26 cellular contexts compared by ENCODE assay signal in genomic region chr4:150115851-150116250, GRCh38. TPM values are rescaled to one million over a fixed set of nuclear protein-coding genes. Genes with fewer than 3 reads are reported as not detected.
"Had no signal": no experiment of that assay in that cellular context is flagged by ENCODE, and none has a peak within 500 bp of the region (broad histone marks: within the 10 kb centered on the region; RNA-seq: fewer than 3 reads in every experiment).

No MANE protein-coding gene starts in this region.

- H3K27me3 ChIP-seq: body of pancreas, hepatocyte, pancreas, tibial artery had no signal

- H2AFZ ChIP-seq: hepatocyte had no signal

- H3K79me2 ChIP-seq: hepatocyte had no signal

- H3K4me2 ChIP-seq: hepatocyte had no signal

- H3K36me3 ChIP-seq: pancreas, tibial artery had no signal

- H3K4me3 ChIP-seq: body of pancreas, hepatocyte, mucosa of descending colon, pancreas, tibial artery had no signal

- H3K9me3 ChIP-seq: body of pancreas, mucosa of descending colon, pancreas had no signal

- DNase-seq: activated CD4-positive, alpha-beta memory T cell treated with anti-CD3 and anti-CD28 coated beads, Interleukin-2, amount 10 ng/mL, durations not matched to agents 7 days and 5 days; activated CD4-positive, alpha-beta T cell treated with anti-CD3 and anti-CD28 coated beads, Interleukin-2, amount 10 ng/mL, durations not matched to agents 24 days and 14 days; activated CD8-positive, alpha-beta memory T cell treated with anti-CD3 and anti-CD28 coated beads, Interleukin-2, amount 10 ng/mL, durations not matched to agents 7 days and 5 days; activated gamma-delta T cell; activated naive CD4-positive, alpha-beta T cell treated with anti-CD3 and anti-CD28 coated beads, Interleukin-2, amount 50 U/mL, for 16 hours; activated naive CD8-positive, alpha-beta T cell treated with anti-CD3 and anti-CD28 coated beads, Interleukin-2, amount 50 U/mL, for 24 hours; body of pancreas; central memory CD4-positive, alpha-beta T cell; effector memory CD4-positive, alpha-beta T cell; glutamatergic neuron; immature natural killer cell; kidney glomerular epithelial cell; mesendoderm; mucosa of descending colon; nephron progenitor cell; pancreas; right cardiac atrium; stimulated activated CD4-positive, alpha-beta T cell treated with anti-CD3 and anti-CD28 coated beads, Interleukin-4, amount 100 ng/mL, for 24 hours; substantia nigra; tibial artery had no signal

- ATAC-seq: activated CD4-positive, CD25-positive, alpha-beta regulatory T cell treated with anti-CD3 and anti-CD28 coated beads, Interleukin-2, amount 50 U/mL, for 24 hours; activated CD8-positive, alpha-beta memory T cell treated with anti-CD3 and anti-CD28 coated beads, Interleukin-2, amount 10 ng/mL, durations not matched to agents 7 days and 5 days; activated naive CD8-positive, alpha-beta T cell treated with anti-CD3 and anti-CD28 coated beads, Interleukin-2, amount 50 U/mL, for 24 hours; body of pancreas; esophagus mucosa; mucosa of descending colon; pancreas had no signal

- H3K27ac ChIP-seq: body of pancreas, hepatocyte, pancreas, tibial artery, VCaP had no signal

- FAIRE-seq: colon, frontal cortex, pancreas had no signal

RNA-seq across cellular contexts. Expression of gene DCLK2, which starts 37.6 kb away (rescaled TPM):
- total RNA-seq: activated CD4-positive, alpha-beta T cell treated with anti-CD3 and anti-CD28 coated beads, Interleukin-2, amount 10 ng/mL, durations not matched to agents 24 days and 14 days had no signal
- polyA plus RNA-seq: immature natural killer cell had no signal
